In genomic region chr2:56534321-56534720, GRCh38 we compare ENCODE assay signal across 1 cellular context.
TF ChIP-seq lines count a peak whose summit lies in the region.

No MANE protein-coding gene starts in this region.

TF ChIP-seq in GM23338, 12 proteins besides CTCF, POLR2A, EP300 and RAD21 (continued from another document):
- TF ChIP-seq REST (IDR thresholded peaks at IDR 0.05; ENCODE audit: unreplicated experiment) (no peak), ZNF114 (CRISPR knock-in tag; IDR thresholded peaks at IDR 0.05) (no peak)
TF ChIP-seq in GM23338: peak in this region for 0.
